32 cellular contexts compared by ENCODE assay signal in the genomic region with DNA sequence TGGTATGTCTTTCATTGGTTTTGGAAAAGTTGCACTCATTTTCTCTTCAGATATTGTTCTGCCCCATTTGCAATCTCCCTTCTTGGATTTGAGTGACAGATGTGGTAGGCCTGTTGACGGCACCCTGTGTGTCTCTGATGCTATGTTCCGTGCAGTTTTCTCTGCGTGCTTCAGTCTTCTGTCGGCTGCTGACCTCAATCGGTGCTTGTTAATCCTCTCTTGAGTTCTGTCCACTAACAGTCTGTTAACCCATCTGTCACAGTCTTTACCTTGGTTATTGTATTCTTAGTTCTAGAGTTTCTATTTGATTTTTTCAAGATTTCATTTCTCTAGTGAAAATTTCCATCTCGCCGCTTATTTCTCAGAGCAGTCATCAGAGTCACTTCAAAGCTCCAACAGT. TPM values are rescaled to one million over a fixed set of nuclear protein-coding genes. Genes with fewer than 3 reads are reported as not detected.
"Had no signal": no experiment of that assay in that cellular context is flagged by ENCODE, and none has a peak within 500 bp of the region (broad histone marks: within the 10 kb centered on the region; RNA-seq: fewer than 3 reads in every experiment).

No MANE protein-coding gene starts in this region.

- H3K27ac ChIP-seq: coronary artery, PC-9 had no signal

- H2AFZ ChIP-seq: PC-9 had no signal

- H3K27ac Mint-ChIP-seq: activated CD4-positive, alpha-beta T cell treated with anti-CD3 and anti-CD28 coated beads for 36 hours; activated CD4-positive, alpha-beta T cell treated with anti-CD3 and anti-CD28 coated beads, Interleukin-2, amount 10 ng/mL, durations not matched to agents 7 days and 5 days; activated CD8-positive, alpha-beta T cell treated with anti-CD3 and anti-CD28 coated beads, Interleukin-2, amount 10 ng/mL, durations not matched to agents 7 days and 5 days; activated naive CD4-positive, alpha-beta T cell treated with anti-CD3 and anti-CD28 coated beads, Interleukin-2, amount 10 ng/mL, durations not matched to agents 7 days and 5 days; activated naive CD8-positive, alpha-beta T cell; activated naive CD8-positive, alpha-beta T cell treated with anti-CD3 and anti-CD28 coated beads, Interleukin-2, amount 50 U/mL, for 24 hours; activated T-cell treated with anti-CD3 and anti-CD28 coated beads, Interleukin-2, amount 50 U/mL, for 24 hours; activated T-helper 1 cell treated with anti-CD3 and anti-CD28 coated beads, Interleukin-12 subunit alpha, Interleukin-12 subunit beta, Interleukin-2, Interleukin-4 antibody, amounts not matched to agents 30 ng/mL and 10 ng/mL and 1 ng/mL, durations not matched to agents 14 hours and 24 hours and 36 hours; brain; WTC11 had no signal

- H3K9me3 Mint-ChIP-seq: activated CD4-positive, alpha-beta T cell treated with anti-CD3 and anti-CD28 coated beads, Interleukin-2, amount 10 ng/mL, durations not matched to agents 7 days and 5 days; activated naive CD4-positive, alpha-beta T cell treated with anti-CD3 and anti-CD28 coated beads, Interleukin-2, amount 10 ng/mL, durations not matched to agents 7 days and 5 days; activated naive CD8-positive, alpha-beta T cell treated with anti-CD3 and anti-CD28 coated beads, Interleukin-2, amount 50 U/mL, for 24 hours; activated T-cell treated with anti-CD3 and anti-CD28 coated beads, Interleukin-2, amount 50 U/mL, for 24 hours; activated T-helper 1 cell treated with anti-CD3 and anti-CD28 coated beads, Interleukin-12 subunit alpha, Interleukin-12 subunit beta, Interleukin-2, Interleukin-4 antibody, amounts not matched to agents 30 ng/mL and 10 ng/mL and 1 ng/mL, durations not matched to agents 14 hours and 24 hours and 36 hours had no signal

- H3K4me2 ChIP-seq: PC-9 had no signal

- H3K4me3 Mint-ChIP-seq: activated CD4-positive, alpha-beta T cell treated with anti-CD3 and anti-CD28 coated beads for 36 hours; activated CD4-positive, alpha-beta T cell treated with anti-CD3 and anti-CD28 coated beads, Interleukin-2, amount 10 ng/mL, durations not matched to agents 7 days and 5 days; activated CD8-positive, alpha-beta T cell treated with anti-CD3 and anti-CD28 coated beads, Interleukin-2, amount 10 ng/mL, durations not matched to agents 7 days and 5 days; activated naive CD4-positive, alpha-beta T cell treated with anti-CD3 and anti-CD28 coated beads, Interleukin-2, amount 10 ng/mL, durations not matched to agents 7 days and 5 days; activated naive CD8-positive, alpha-beta T cell; activated naive CD8-positive, alpha-beta T cell treated with anti-CD3 and anti-CD28 coated beads, Interleukin-2, amount 50 U/mL, for 24 hours; activated T-cell treated with anti-CD3 and anti-CD28 coated beads, Interleukin-2, amount 50 U/mL, for 24 hours; activated T-helper 1 cell treated with anti-CD3 and anti-CD28 coated beads, Interleukin-12 subunit alpha, Interleukin-12 subunit beta, Interleukin-2, Interleukin-4 antibody, amounts not matched to agents 30 ng/mL and 10 ng/mL and 1 ng/mL, durations not matched to agents 14 hours and 24 hours and 36 hours; brain; WTC11 had no signal

- ATAC-seq: activated CD4-positive, alpha-beta T cell treated with anti-CD3 and anti-CD28 coated beads for 36 hours; activated CD4-positive, CD25-positive, alpha-beta regulatory T cell treated with anti-CD3 and anti-CD28 coated beads, Interleukin-2, amount 50 U/mL, for 24 hours; activated CD8-positive, alpha-beta T cell treated with anti-CD3 and anti-CD28 coated beads, Interleukin-2, amount 10 ng/mL, durations not matched to agents 7 days and 5 days; activated naive CD8-positive, alpha-beta T cell treated with anti-CD3 and anti-CD28 coated beads, Interleukin-2, amount 50 U/mL, for 24 hours; K562; WTC11 had no signal

- H3K36me3 Mint-ChIP-seq: activated naive CD4-positive, alpha-beta T cell treated with anti-CD3 and anti-CD28 coated beads, Interleukin-2, amount 10 ng/mL, durations not matched to agents 7 days and 5 days; activated naive CD8-positive, alpha-beta T cell; WTC11 had no signal

- DNase-seq: activated CD4-positive, alpha-beta T cell treated with anti-CD3 and anti-CD28 coated beads for 36 hours; activated CD4-positive, alpha-beta T cell treated with anti-CD3 and anti-CD28 coated beads, Interleukin-2, amount 10 ng/mL, durations not matched to agents 7 days and 5 days; activated CD4-positive, alpha-beta T cell treated with anti-CD3 and anti-CD28 coated beads, Interleukin-2, amount 50 U/mL, for 48 hours; activated CD8-positive, alpha-beta T cell treated with anti-CD3 and anti-CD28 coated beads, Interleukin-2, amount 10 ng/mL, durations not matched to agents 7 days and 5 days; activated naive CD4-positive, alpha-beta T cell treated with anti-CD3 and anti-CD28 coated beads, Interleukin-2, amount 10 ng/mL, durations not matched to agents 7 days and 5 days; activated naive CD8-positive, alpha-beta T cell treated with anti-CD3 and anti-CD28 coated beads, Interleukin-2, amount 50 U/mL, for 24 hours; activated T-cell treated with anti-CD3 and anti-CD28 coated beads, Interleukin-2, amount 50 U/mL, for 24 hours; anterior cingulate cortex; central memory CD4-positive, alpha-beta T cell; NCI-H1105; NCI-H1436; NCI-H1694; NCI-H1930; NCI-H2081 treated with DMSO at 0.1 percent for 48 hours; NCI-H226; NCI-H526 treated with DMSO at 0.1 percent for 48 hours; NCI-H774; NK-92 treated with Interleukin-12 subunit alpha and Interleukin-12 subunit beta, amount 100 ng/mL, for 24 hours; PC-9; Right ventricle myocardium superior; SW 1271; T-helper 1 cell; T1000 had no signal

- H3K4me1 Mint-ChIP-seq: activated naive CD4-positive, alpha-beta T cell treated with anti-CD3 and anti-CD28 coated beads, Interleukin-2, amount 10 ng/mL, durations not matched to agents 7 days and 5 days; activated naive CD8-positive, alpha-beta T cell treated with anti-CD3 and anti-CD28 coated beads, Interleukin-2, amount 50 U/mL, for 24 hours; WTC11 had no signal

- H3K4me3 ChIP-seq: coronary artery, K562, PC-9 had no signal

RNA-seq across cellular contexts. Expression of gene PLD4, which starts 20.7 kb away (rescaled TPM):
- total RNA-seq: activated CD4-positive, alpha-beta T cell treated with anti-CD3 and anti-CD28 coated beads for 36 hours; activated CD4-positive, alpha-beta T cell treated with anti-CD3 and anti-CD28 coated beads, Interleukin-2, amount 10 ng/mL, durations not matched to agents 7 days and 5 days; activated CD8-positive, alpha-beta T cell treated with anti-CD3 and anti-CD28 coated beads, Interleukin-2, amount 10 ng/mL, durations not matched to agents 7 days and 5 days; MCF 10A; NCI-H460; PC-9 had no signal
